ENCODE assay signal across 1 cellular context in genomic region chr6:136737343-136738177, GRCh38.
A peak's percentile ranks its signal among the peaks of the same experiment; 100 is the strongest.
TF ChIP-seq lines count a peak whose summit lies in the region.

No MANE protein-coding gene starts in this region.

TF ChIP-seq in IMR-90, 13 proteins besides CTCF, POLR2A, EP300 and RAD21:
- no peak for TF ChIP-seq USF2 (IDR thresholded peaks at IDR 0.05; ENCODE audit: low read depth, low read length)
- TF ChIP-seq RFX5 (IDR thresholded peaks at IDR 0.05; ENCODE audit: low read depth, low read length): no peak
- peak; percentile 86 for TF ChIP-seq CEBPB (IDR thresholded peaks at IDR 0.05; ENCODE audit: low read depth, low read length)
- no peak for TF ChIP-seq SMC3 (IDR thresholded peaks at IDR 0.05; ENCODE audit: low read depth, low read length)
